ENCODE assay signal across 12 cellular contexts in genomic region chr5:163463063-163463435, GRCh38. TPM values are rescaled to one million over a fixed set of nuclear protein-coding genes. Genes with fewer than 3 reads are reported as not detected.
A peak's percentile ranks its signal among the peaks of the same experiment; 100 is the strongest.
DNase-seq lines count a peak whose midpoint lies in the region; ATAC-seq, FAIRE-seq and TF ChIP-seq lines count a peak whose summit lies in the region.
"Had no signal": no experiment of that assay in that cellular context is flagged by ENCODE, and none has a peak within 500 bp of the region (broad histone marks: within the 10 kb centered on the region; RNA-seq: fewer than 3 reads in every experiment).

No MANE protein-coding gene starts in this region.

- CTCF ChIA-PET in CD4-positive, alpha-beta T cell (lab: Charles Lee), result interaction anchor here (1.0 kb wide), 1 partner anchor 40 kb away, joined by 7 read pairs; no protein-coding TSS in a partner anchor
- CTCF ChIA-PET in endothelial cell of umbilical vein (lab: Charles Lee), result interaction anchor here (3.8 to 4.0 kb wide), 2 partner anchors 42 to 54 kb away, joined by 11 to 15 read pairs; partner anchors contain the start of gene MAT2B

- 0 out of 2 replicates have a peak, but pooled peaks cover 5% of the 10 kb centered on the region for H3K36me3 ChIP-seq in Loucy (ENCODE audit: insufficient read depth, low read length)
- H3K36me3 ChIP-seq in endothelial cell of umbilical vein (ENCODE audit: control insufficient read depth in 2 of 2, extremely low read depth in 1 of 2, insufficient read depth in 2 of 2, low read length in 2 of 2), result no peaks in the 10 kb centered on the region
- H3K36me3 ChIP-seq: esophagus muscularis mucosa had no signal

- dilution Hi-C loops in endothelial cell of umbilical vein (cut with MboI; ENCODE audit: extremely low pct_ligation_motif_present, low sequenced_read_pairs), result no loop called here

- no TSS peak for BruUV-seq in endothelial cell of umbilical vein (replicated peaks; lab: Mats Ljungman, UMichigan)

- DNase-seq in CD4-positive, alpha-beta T cell, result no peak
- no peak for DNase-seq in endothelial cell of umbilical vein (ENCODE audit: low read depth, low spot score)
- DNase-seq in activated gamma-delta T cell treated with Interleukin-2 at 50 U/mL for 16 hours, result no peak
- DNase-seq in germinal center (ENCODE audit: low spot score), result no peak
- DNase-seq in T-helper 17 cell, result no peak
- DNase-seq: activated T-cell treated with anti-CD3 and anti-CD28 coated beads, Interleukin-2, amount 50 U/mL, for 4 hours; Calu3; caudate nucleus had no signal

- no peak overlapping the region for H3K27ac ChIP-seq in CD4-positive, alpha-beta T cell (ENCODE audit: low read depth, low read length)
- peak overlapping the region; percentile 61 for H3K27ac ChIP-seq in endothelial cell of umbilical vein (ENCODE audit: insufficient read depth, low read depth, low read length)
- H3K27ac ChIP-seq: esophagus muscularis mucosa had no signal

- H2AFZ ChIP-seq in Loucy (ENCODE audit: low read length) (no peak overlapping the region), endothelial cell of umbilical vein (ENCODE audit: low read depth, low read length) (peak overlapping the region; percentile 19)

- peaks cover 34% of the 10 kb centered on the region for H3K4me1 Mint-ChIP-seq in CD4-positive, alpha-beta T cell (ENCODE audit: low read depth)
- peaks cover 24% of the 10 kb centered on the region for H3K4me1 Mint-ChIP-seq in T-helper 17 cell

- H3K9me3 ChIP-seq in CD4-positive, alpha-beta T cell (ENCODE audit: control insufficient read depth, low read length), result no peaks in the 10 kb centered on the region
- H3K9me3 ChIP-seq in Loucy (ENCODE audit: insufficient read depth, low read depth, low read length) (no peaks in the 10 kb centered on the region), endothelial cell of umbilical vein (replicated peaks; ENCODE audit: control insufficient read depth, insufficient read depth, low read length) (no peaks in the 10 kb centered on the region), T-helper 17 cell (ENCODE audit: control insufficient read depth, low read length, poor library complexity, severe bottlenecking) (no peaks in the 10 kb centered on the region)
- H3K9me3 ChIP-seq: esophagus muscularis mucosa had no signal

- H3K4me3 ChIP-seq in Loucy (ENCODE audit: low read length, poor library complexity, severe bottlenecking), result peak overlapping the region; percentile 78
- no peak overlapping the region for H3K4me3 ChIP-seq in endothelial cell of umbilical vein (replicated peaks in 1 of 3; ENCODE audit: insufficient read depth in 1 of 3, low read depth in 1 of 3, low read length in 3 of 3)
- H3K4me3 ChIP-seq: esophagus muscularis mucosa had no signal

- H3K9ac ChIP-seq in Loucy (ENCODE audit: low read depth, low read length, poor library complexity, severe bottlenecking), result peak overlapping the region; percentile 52
- peak overlapping the region; percentile 10 for H3K9ac ChIP-seq in endothelial cell of umbilical vein (replicated peaks; ENCODE audit: extremely low read depth, insufficient read depth, low read length)

- H3K9me2 ChIP-seq in Loucy (replicated peaks; ENCODE audit: low read depth, low read length), result no peaks in the 10 kb centered on the region

- no peak for ATAC-seq in CD4-positive, alpha-beta T cell (ENCODE audit: poor library complexity)
- ATAC-seq in T-helper 17 cell, result no peak
- ATAC-seq: activated T-cell treated with anti-CD3 and anti-CD28 coated beads, Interleukin-2, amount 50 U/mL, for 4 hours had no signal

- no peaks in the 10 kb centered on the region for H3K9me3 Mint-ChIP-seq in CD4-positive, alpha-beta T cell
- H3K9me3 Mint-ChIP-seq: activated T-cell treated with anti-CD3 and anti-CD28 coated beads, Interleukin-2, amount 50 U/mL, for 4 hours had no signal

- H4K20me1 ChIP-seq in Loucy (ENCODE audit: insufficient read depth, low read length, poor library complexity, severe bottlenecking) (peaks cover 5% of the 10 kb centered on the region), endothelial cell of umbilical vein (replicated peaks; ENCODE audit: control insufficient read depth, extremely low read depth, insufficient read depth, low read length) (no peaks in the 10 kb centered on the region)

- no peaks in the 10 kb centered on the region for H3K27me3 ChIP-seq in CD4-positive, alpha-beta T cell (ENCODE audit: control insufficient read depth, insufficient read depth, low read length)
- no peaks in the 10 kb centered on the region for H3K27me3 ChIP-seq in Loucy (ENCODE audit: insufficient read depth, low read length, poor library complexity, severe bottlenecking)
- no peaks in the 10 kb centered on the region for H3K27me3 ChIP-seq in endothelial cell of umbilical vein (ENCODE audit: control insufficient read depth in 2 of 2, insufficient read depth in 2 of 2, low read length in 2 of 2)
- H3K27me3 ChIP-seq: esophagus muscularis mucosa had no signal

- no peak for TF ChIP-seq CTCF in CD4-positive, alpha-beta T cell (IDR thresholded peaks at IDR 0.05)
- TF ChIP-seq CTCF in Loucy (conservative IDR thresholded peaks at IDR 0.05; ENCODE audit: low read length) (no peak), endothelial cell of umbilical vein (IDR thresholded peaks at IDR 0.05; ENCODE audit: extremely low read depth in 1 of 2, insufficient read depth in 1 of 2, low read depth in 1 of 2, low read length in 2 of 2) (no peak)

- no peak for FAIRE-seq in endothelial cell of umbilical vein (lab: Jason Lieb, UNC)
- FAIRE-seq: islet of Langerhans, TTC549 had no signal

- intact Hi-C loops in CD4-positive, alpha-beta T cell (cut with DNase I, micrococcal nuclease), result no loop called here
- intact Hi-C loops in endothelial cell of umbilical vein (cut with micrococcal nuclease), result loop anchor here (5.0 kb wide), 1 partner anchor 244 kb away; no protein-coding TSS in a partner anchor

- POLR2A ChIA-PET in CD4-positive, alpha-beta T cell (lab: Charles Lee), result interaction anchor here (6.1 kb wide), 1 partner anchor 44 kb away, joined by 343 read pairs; the partner anchor contains the start of gene MAT2B
- POLR2A ChIA-PET in endothelial cell of umbilical vein (lab: Charles Lee), result no interaction called here

- no peaks in the 10 kb centered on the region for H3F3A ChIP-seq in Loucy (ENCODE audit: low read depth)

- H3K4me1 ChIP-seq in Loucy (ENCODE audit: insufficient read depth, low read length, poor library complexity, severe bottlenecking) (peaks cover 19% of the 10 kb centered on the region), endothelial cell of umbilical vein (ENCODE audit: control insufficient read depth, extremely low read depth, insufficient read depth, low read length) (peaks cover 21% of the 10 kb centered on the region)

- H3K36me3 Mint-ChIP-seq in CD4-positive, alpha-beta T cell (ENCODE audit: low read depth), result peaks cover 18% of the 10 kb centered on the region
- no peaks in the 10 kb centered on the region for H3K36me3 Mint-ChIP-seq in T-helper 17 cell (ENCODE audit: low read depth)

- H3K4me2 ChIP-seq in Loucy (ENCODE audit: low read depth, low read length, poor library complexity, severe bottlenecking) (peak overlapping the region; percentile 86), endothelial cell of umbilical vein (ENCODE audit: insufficient read depth, low read length) (peak overlapping the region; percentile 54)

- peak overlapping the region; percentile 99 for H3K27ac Mint-ChIP-seq in CD4-positive, alpha-beta T cell
- H3K27ac Mint-ChIP-seq in T-helper 17 cell, result no peak overlapping the region

- no peak overlapping the region for H3K4me3 Mint-ChIP-seq in CD4-positive, alpha-beta T cell
- no peak overlapping the region for H3K4me3 Mint-ChIP-seq in T-helper 17 cell
- H3K4me3 Mint-ChIP-seq: activated T-cell treated with anti-CD3 and anti-CD28 coated beads, Interleukin-2, amount 50 U/mL, for 4 hours had no signal

- H3K9me1 ChIP-seq in endothelial cell of umbilical vein (replicated peaks; ENCODE audit: control insufficient read depth, extremely low read depth, insufficient read depth, low read length), result no peaks in the 10 kb centered on the region

- TF ChIP-seq POLR2A in endothelial cell of umbilical vein (IDR thresholded peaks at IDR 0.05; ENCODE audit: low read depth, low read length), result no peak

- peaks cover 74% of the 10 kb centered on the region for H3K79me2 ChIP-seq in Loucy (ENCODE audit: insufficient read depth, low read length)
- H3K79me2 ChIP-seq in endothelial cell of umbilical vein (ENCODE audit: control insufficient read depth, insufficient read depth, low read length), result peaks cover 33% of the 10 kb centered on the region

- no peaks in the 10 kb centered on the region for H3K27me3 Mint-ChIP-seq in CD4-positive, alpha-beta T cell
- H3K27me3 Mint-ChIP-seq in T-helper 17 cell, result no peaks in the 10 kb centered on the region

RNA-seq across cellular contexts. Expression of gene HMMR, which starts 2.6 kb away (rescaled TPM):
- total RNA-seq in CD4-positive, alpha-beta T cell, result under 1 TPM; 0.42 to 0.74 TPM
- total RNA-seq in endothelial cell of umbilical vein, result 26.0 and 31.0 TPM in 2 replicates
- polyA plus RNA-seq in endothelial cell of umbilical vein, result 3.9 and 5.5 TPM in 2 replicates
- 9.5 and 11.6 TPM in 2 replicates for polyA plus RNA-seq in endothelial cell of umbilical vein (2011; cell fraction: cytosol; rRNA removed)
- 7.5 and 16.0 TPM in 2 replicates for polyA plus RNA-seq in endothelial cell of umbilical vein (2011; cell fraction: nucleus; rRNA removed)
- 9.5 and 25.6 TPM in 2 replicates for polyA plus RNA-seq in endothelial cell of umbilical vein (2012)
- 3.2 and 3.3 TPM in 2 replicates for polyA minus RNA-seq in endothelial cell of umbilical vein
- 16.4 TPM for polyA minus RNA-seq in endothelial cell of umbilical vein (2011; cell fraction: cytosol; rRNA and poly(A)+ RNA removed)
- 5.3 and 12.6 TPM in 2 replicates for polyA minus RNA-seq in endothelial cell of umbilical vein (2011; cell fraction: nucleus; rRNA and poly(A)+ RNA removed)
- total RNA-seq in T-helper 17 cell, result under 1 TPM; 0.45 to 0.52 TPM

RNA-seq across cellular contexts. Expression of gene NUDCD2, which starts 3.1 kb away (rescaled TPM):
- total RNA-seq in CD4-positive, alpha-beta T cell, result 10 to 100 TPM; 18.0 to 18.9 TPM
- total RNA-seq in endothelial cell of umbilical vein (46.9 and 50.3 TPM in 2 replicates), T-helper 17 cell (10 to 100 TPM; 17.9 to 19.5 TPM)
- polyA plus RNA-seq in endothelial cell of umbilical vein, result 2.4 and 3.9 TPM in 2 replicates
- polyA plus RNA-seq in endothelial cell of umbilical vein (2011; cell fraction: cytosol; rRNA removed), result 6.5 and 6.8 TPM in 2 replicates
- 4.1 and 5.5 TPM in 2 replicates for polyA plus RNA-seq in endothelial cell of umbilical vein (2011; cell fraction: nucleus; rRNA removed)
- polyA plus RNA-seq in endothelial cell of umbilical vein (2012), result 21.8 and 24.3 TPM in 2 replicates
- 1.7 and 4.0 TPM in 2 replicates for polyA minus RNA-seq in endothelial cell of umbilical vein
- polyA minus RNA-seq in endothelial cell of umbilical vein (2011; cell fraction: cytosol; rRNA and poly(A)+ RNA removed), result 7.7 TPM
- polyA minus RNA-seq in endothelial cell of umbilical vein (2011; cell fraction: nucleus; rRNA and poly(A)+ RNA removed), result 3.3 and 5.9 TPM in 2 replicates

RNA-seq across cellular contexts. Expression of gene CCNG1, which starts 25.7 kb away (rescaled TPM):
- 100 to 1,000 TPM; 114 to 116 TPM for total RNA-seq in CD4-positive, alpha-beta T cell
- total RNA-seq in endothelial cell of umbilical vein (164 and 186 TPM in 2 replicates), T-helper 17 cell (100 to 1,000 TPM in 1 of 2 donors, 10 to 100 TPM in 1; 79.1 to 121 TPM)
- polyA plus RNA-seq in endothelial cell of umbilical vein, result 40.8 and 47.2 TPM in 2 replicates
- 91.0 and 109 TPM in 2 replicates for polyA plus RNA-seq in endothelial cell of umbilical vein (2011; cell fraction: cytosol; rRNA removed)
- 77.8 and 101 TPM in 2 replicates for polyA plus RNA-seq in endothelial cell of umbilical vein (2011; cell fraction: nucleus; rRNA removed)
- 203 and 286 TPM in 2 replicates for polyA plus RNA-seq in endothelial cell of umbilical vein (2012)
- polyA minus RNA-seq in endothelial cell of umbilical vein, result 79.3 and 82.4 TPM in 2 replicates
- polyA minus RNA-seq in endothelial cell of umbilical vein (2011; cell fraction: cytosol; rRNA and poly(A)+ RNA removed), result 56.9 TPM
- polyA minus RNA-seq in endothelial cell of umbilical vein (2011; cell fraction: nucleus; rRNA and poly(A)+ RNA removed), result 45.1 and 58.3 TPM in 2 replicates

RNA-seq across cellular contexts. Expression of gene MAT2B, which starts 42.4 kb away (rescaled TPM):
- total RNA-seq in CD4-positive, alpha-beta T cell, result 10 to 100 TPM; 33.0 to 34.7 TPM
- total RNA-seq in endothelial cell of umbilical vein (93.1 and 101 TPM in 2 replicates), T-helper 17 cell (10 to 100 TPM; 55.5 to 70.4 TPM)
- 33.9 and 41.5 TPM in 2 replicates for polyA plus RNA-seq in endothelial cell of umbilical vein
- 55.0 and 55.8 TPM in 2 replicates for polyA plus RNA-seq in endothelial cell of umbilical vein (2011; cell fraction: cytosol; rRNA removed)
- polyA plus RNA-seq in endothelial cell of umbilical vein (2011; cell fraction: nucleus; rRNA removed), result 29.6 and 42.1 TPM in 2 replicates
- polyA plus RNA-seq in endothelial cell of umbilical vein (2012), result 86.7 and 111 TPM in 2 replicates
- polyA minus RNA-seq in endothelial cell of umbilical vein, result 46.0 and 52.0 TPM in 2 replicates
- polyA minus RNA-seq in endothelial cell of umbilical vein (2011; cell fraction: cytosol; rRNA and poly(A)+ RNA removed), result 18.8 TPM
- 20.0 and 24.9 TPM in 2 replicates for polyA minus RNA-seq in endothelial cell of umbilical vein (2011; cell fraction: nucleus; rRNA and poly(A)+ RNA removed)

Comparison
In these comparisons a context has a peak if more than half of its experiments do, and no peak if none do; other contexts are left out.
1. RNA of gene HMMR, which starts 2.6 kb away (total RNA-seq): 26.0 to 31.0 TPM in endothelial cell of umbilical vein; 0.42 to 0.74 TPM in CD4-positive, alpha-beta T cell and 0.45 to 0.52 TPM in T-helper 17 cell; every median in the first group is over 10 times any median in the second.